ENCODE assay signal across 8 cellular contexts in the genomic region with DNA sequence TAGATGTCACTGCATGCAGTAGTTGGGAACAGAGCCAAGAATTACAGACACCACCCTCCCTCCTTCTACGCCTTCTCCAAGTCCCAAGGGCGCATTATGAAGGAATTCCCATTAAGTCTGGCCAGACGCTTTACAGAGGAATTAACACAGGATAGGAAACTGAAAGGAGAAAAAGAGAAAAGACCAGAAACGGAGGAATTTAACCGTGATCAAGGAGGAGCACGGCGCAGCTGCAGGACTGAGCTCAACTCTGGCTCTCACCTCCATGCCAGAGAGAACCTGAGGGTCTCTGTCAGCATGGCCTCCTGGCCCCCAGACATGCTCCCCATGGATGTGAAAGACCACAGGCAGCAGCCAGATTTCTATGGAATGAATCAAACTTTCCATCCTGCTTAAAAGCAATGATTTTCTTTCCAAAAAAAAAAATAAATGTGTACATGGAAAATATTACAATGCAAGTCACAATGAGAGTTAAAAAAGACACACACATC. TPM values are rescaled to one million over a fixed set of nuclear protein-coding genes. Genes with fewer than 3 reads are reported as not detected.
DNase-seq lines count a peak whose midpoint lies in the region; ATAC-seq and TF ChIP-seq lines count a peak whose summit lies in the region.

No MANE protein-coding gene starts in this region.

- no peak overlapping the region for H2BK120ac ChIP-seq in trophoblast cell (ENCODE audit: insufficient read depth, low read length, poor library complexity)

- no peak overlapping the region for H3K18ac ChIP-seq in trophoblast cell (ENCODE audit: low read length)

- H2AK5ac ChIP-seq in trophoblast cell (ENCODE audit: low read length) = no peak overlapping the region

- no peak for TF ChIP-seq POLR2A in prostate gland (IDR thresholded peaks at IDR 0.05)

- H2AFZ ChIP-seq in trophoblast cell (ENCODE audit: insufficient read depth, low read length, poor library complexity) = peak overlapping the region; percentile 69

- H4K91ac ChIP-seq in trophoblast cell (ENCODE audit: low read depth, low read length) = no peak overlapping the region

- H3K14ac ChIP-seq in trophoblast cell (ENCODE audit: low read length) = no peak overlapping the region

- DNase-seq in Daoy (ENCODE audit: low read depth) (peak; percentile 80), SJSA1 (ENCODE audit: low read depth in 1 of 2, low spot score in 2 of 2) (peak; percentile 73 to 84), fibroblast of pulmonary artery (ENCODE audit: low read depth) (peak; percentile 74), trophoblast cell (no peak), prostate gland (ENCODE audit: low spot score) (no peak), WERI-Rb-1 (no peak)

- no peak overlapping the region for H3K23ac ChIP-seq in trophoblast cell (ENCODE audit: low read length)

- intact Hi-C loops in prostate gland (cut with DNase I) = no loop called here

- H3K9ac ChIP-seq in trophoblast cell (ENCODE audit: low read length) = no peak overlapping the region

- H3K27ac ChIP-seq in SJSA1 = peak overlapping the region; percentile 93
- H3K27ac ChIP-seq in trophoblast cell (ENCODE audit: low read depth, low read length) = no peak overlapping the region
- H3K27ac ChIP-seq in prostate gland = no peak overlapping the region
- no peak overlapping the region for H3K27ac ChIP-seq in WERI-Rb-1

- peak overlapping the region; percentile 17 for H3K4me2 ChIP-seq in trophoblast cell (ENCODE audit: low read length)

- H3K79me2 ChIP-seq in trophoblast cell (ENCODE audit: control insufficient read depth, insufficient read depth, low read length, poor library complexity) = peaks cover 3% of the 10 kb centered on the region

- no peaks in the 10 kb centered on the region for H3K27me3 ChIP-seq in SJSA1 (replicated peaks)
- H3K27me3 ChIP-seq in trophoblast cell (ENCODE audit: insufficient read depth, low read length) = no peaks in the 10 kb centered on the region
- H3K27me3 ChIP-seq in prostate gland (replicated peaks; ENCODE audit: insufficient read depth) = no peaks in the 10 kb centered on the region
- H3K27me3 ChIP-seq in WERI-Rb-1 (ENCODE audit: insufficient read depth, low read depth, severe bottlenecking) = no peaks in the 10 kb centered on the region

- ATAC-seq in GM18519 (IDR thresholded peaks at IDR 0.05; ENCODE audit: low FRiP score, unreplicated experiment) = no peak
- ATAC-seq in HG02870 (IDR thresholded peaks at IDR 0.05; ENCODE audit: unreplicated experiment) = no peak

- H3K4me3 ChIP-seq in SJSA1 (0 out of 2 replicates have a peak overlapping the region, but pooled peaks have one; percentile 1), fibroblast of pulmonary artery (replicated peaks; ENCODE audit: low read depth, low read length) (peak overlapping the region; percentile 1), trophoblast cell (ENCODE audit: low read depth, low read length) (no peak overlapping the region), prostate gland (no peak overlapping the region), WERI-Rb-1 (ENCODE audit: low read depth, low read length) (no peak overlapping the region)

- no peak overlapping the region for H4K8ac ChIP-seq in trophoblast cell (ENCODE audit: low read depth, low read length)

- no peak overlapping the region for H2BK5ac ChIP-seq in trophoblast cell (ENCODE audit: low read depth, low read length, poor library complexity)

- TF ChIP-seq CTCF in fibroblast of pulmonary artery (IDR thresholded peaks at IDR 0.05; ENCODE audit: low read length, missing control alignments) (no peak), prostate gland (IDR thresholded peaks at IDR 0.05) (no peak), WERI-Rb-1 (IDR thresholded peaks at IDR 0.05; ENCODE audit: low read depth, low read length) (no peak)

- H2BK12ac ChIP-seq in trophoblast cell (ENCODE audit: low read length) = no peak overlapping the region

- H3K9me3 ChIP-seq in SJSA1 (replicated peaks) = no peaks in the 10 kb centered on the region
- H3K9me3 ChIP-seq in trophoblast cell (ENCODE audit: insufficient read depth, low read depth, low read length) = no peaks in the 10 kb centered on the region
- no peaks in the 10 kb centered on the region for H3K9me3 ChIP-seq in prostate gland
- H3K9me3 ChIP-seq in WERI-Rb-1 (ENCODE audit: severe bottlenecking) = no peaks in the 10 kb centered on the region

- no peak overlapping the region for H4K12ac ChIP-seq in trophoblast cell (ENCODE audit: low read depth, low read length)

- no peak overlapping the region for H3K4ac ChIP-seq in trophoblast cell (ENCODE audit: low read depth, low read length)

- no CpG with 5 or more reads among the region's 7 CpGs for WGBS in trophoblast cell (ENCODE audit: extremely low coverage, insufficient coverage, insufficient read length)
- 9% methylated on average over 7 of the region's 7 CpGs for WGBS in prostate gland

- H3K4me1 ChIP-seq in SJSA1 (replicated peaks) (peaks cover 49% of the 10 kb centered on the region), trophoblast cell (ENCODE audit: control insufficient read depth in 1 of 2, insufficient read depth in 2 of 2, low read length in 2 of 2) (peaks cover 10 to 12% of the 10 kb centered on the region in 2 experiments), prostate gland (replicated peaks) (peaks cover 14% of the 10 kb centered on the region)

- H3K36me3 ChIP-seq in SJSA1 (peaks cover 2% of the 10 kb centered on the region), trophoblast cell (ENCODE audit: control insufficient read depth in 1 of 2, insufficient read depth in 2 of 2, low read length in 2 of 2) (no peaks in the 10 kb centered on the region), prostate gland (no peaks in the 10 kb centered on the region), WERI-Rb-1 (no peaks in the 10 kb centered on the region)

- H3K79me1 ChIP-seq in trophoblast cell (ENCODE audit: low read length) = peaks cover 4% of the 10 kb centered on the region

RNA-seq across cellular contexts. Expression of a gene that starts 13.7 kb away (rescaled TPM):
- 2.5 and 7.5 TPM in 2 replicates for total RNA-seq in Daoy (2014; rRNA removed; shearing (Covaris generic))
- 18.1 and 31.3 TPM in 2 replicates for total RNA-seq in SJSA1 (2014; rRNA removed; shearing (Covaris generic))
- polyA plus RNA-seq in trophoblast cell (2013) = 0.07 and 0.18 TPM in 2 replicates
- total RNA-seq in prostate gland = 10 to 100 TPM in 1 of 2 donors, 1 to 10 TPM in 1; 5.6 to 14.3 TPM

Comparison
In these comparisons a context has a peak if more than half of its experiments do, and no peak if none do; other contexts are left out.
1. DNase-seq: peak in Daoy (single experiment), SJSA1 (2 of 2) and fibroblast of pulmonary artery (single experiment); none in trophoblast cell (0 of 2), prostate gland (single experiment) and WERI-Rb-1 (single experiment).
2. H3K4me3 ChIP-seq: peak in SJSA1 (single experiment) and fibroblast of pulmonary artery (single experiment); none in trophoblast cell (single experiment), prostate gland (0 of 2) and WERI-Rb-1 (single experiment).